In genomic region chr4:6548201-6548881, GRCh38 we compare ENCODE assay signal across 8 cellular contexts. TPM values are rescaled to one million over a fixed set of nuclear protein-coding genes. Genes with fewer than 3 reads are reported as not detected.
DNase-seq lines count a peak whose midpoint lies in the region; ATAC-seq and TF ChIP-seq lines count a peak whose summit lies in the region.

No MANE protein-coding gene starts in this region.

- no peaks in the 10 kb centered on the region for H4K20me1 ChIP-seq in fibroblast of lung (ENCODE audit: control insufficient read depth, extremely low read depth, insufficient read depth, low read length)

- DNase-seq in AG08395 (ENCODE audit: low spot score) (peak; percentile 61), NOMO-1 treated with DMSO at 0.1 percent for 48 hours (lab: John Stamatoyannopoulos, UW; ENCODE audit: unreplicated experiment) (peak; percentile 27), fibroblast of lung (ENCODE audit: low read depth in 2 of 2) (peak; percentile 23 to 42), DMS153 treated with DMSO at 0.1 percent for 48 hours (lab: John Stamatoyannopoulos, UW; ENCODE audit: unreplicated experiment) (no peak)

- no peak overlapping the region for H3K4me2 ChIP-seq in fibroblast of lung (ENCODE audit: extremely low read depth, insufficient read depth, low read length)

- H3K4me3 ChIP-seq in GM12875 (ENCODE audit: low read depth, low read length) = no peak overlapping the region
- H3K4me3 ChIP-seq in fibroblast of lung (replicated peaks in 1 of 4; ENCODE audit: control extremely low read depth in 1 of 4, insufficient read depth in 1 of 4, low read depth in 3 of 4, low read length in 4 of 4) = no peak overlapping the region

- H3K27ac ChIP-seq in fibroblast of lung (ENCODE audit: insufficient read depth, low read length) = no peak overlapping the region

- H3K27me3 ChIP-seq in fibroblast of lung (ENCODE audit: control insufficient read depth, insufficient read depth, low read length) = no peaks in the 10 kb centered on the region

- no peaks in the 10 kb centered on the region for H3K4me1 ChIP-seq in fibroblast of lung (ENCODE audit: control insufficient read depth, extremely low read depth, insufficient read depth, low read length)

- TF ChIP-seq CTCF in GM12875 (IDR thresholded peaks at IDR 0.05; ENCODE audit: borderline replicate concordance, insufficient read depth, low read depth, low read length) (peak; percentile 43; the same call in 1 of the 2 replicates), fibroblast of lung (conservative IDR thresholded peaks at IDR 0.05 in 1 of 2, IDR thresholded peaks at IDR 0.05 in 1 of 2; ENCODE audit: low read depth in 1 of 2, low read length in 2 of 2) (peak in 1 of 2 donors; percentile 44)

- H2AFZ ChIP-seq in fibroblast of lung (ENCODE audit: low read length) = no peak overlapping the region

- no peaks in the 10 kb centered on the region for H3K36me3 ChIP-seq in fibroblast of lung (ENCODE audit: control insufficient read depth, insufficient read depth, low read length)

- H3K9me3 ChIP-seq in fibroblast of lung (ENCODE audit: control insufficient read depth, insufficient read depth, low read depth, low read length) = no peaks in the 10 kb centered on the region

- H3K9ac ChIP-seq in fibroblast of lung (ENCODE audit: insufficient read depth, low read length) = no peak overlapping the region

- ATAC-seq in HG02588 (IDR thresholded peaks at IDR 0.05; ENCODE audit: unreplicated experiment) (no peak), GM21576 (IDR thresholded peaks at IDR 0.05; ENCODE audit: unreplicated experiment) (no peak), GM21723 (IDR thresholded peaks at IDR 0.05; ENCODE audit: unreplicated experiment) (no peak)

- H3K79me2 ChIP-seq in fibroblast of lung (ENCODE audit: control insufficient read depth, insufficient read depth, low read length) = no peaks in the 10 kb centered on the region

RNA-seq across cellular contexts. Expression of gene MAN2B2, which starts 26.6 kb away (rescaled TPM):
- total RNA-seq in fibroblast of lung = 11.8 and 19.0 TPM in 2 replicates
- polyA plus RNA-seq in fibroblast of lung = 24.8 and 27.2 TPM in 2 replicates
- 25.3 and 33.9 TPM in 2 replicates for polyA plus RNA-seq in fibroblast of lung (2012)
- polyA minus RNA-seq in fibroblast of lung (ENCODE audit: low replicate concordance) = 27.9 and 58.6 TPM in 2 replicates
